Comparison of ENCODE assay signal across 8 cellular contexts in the genomic region with DNA sequence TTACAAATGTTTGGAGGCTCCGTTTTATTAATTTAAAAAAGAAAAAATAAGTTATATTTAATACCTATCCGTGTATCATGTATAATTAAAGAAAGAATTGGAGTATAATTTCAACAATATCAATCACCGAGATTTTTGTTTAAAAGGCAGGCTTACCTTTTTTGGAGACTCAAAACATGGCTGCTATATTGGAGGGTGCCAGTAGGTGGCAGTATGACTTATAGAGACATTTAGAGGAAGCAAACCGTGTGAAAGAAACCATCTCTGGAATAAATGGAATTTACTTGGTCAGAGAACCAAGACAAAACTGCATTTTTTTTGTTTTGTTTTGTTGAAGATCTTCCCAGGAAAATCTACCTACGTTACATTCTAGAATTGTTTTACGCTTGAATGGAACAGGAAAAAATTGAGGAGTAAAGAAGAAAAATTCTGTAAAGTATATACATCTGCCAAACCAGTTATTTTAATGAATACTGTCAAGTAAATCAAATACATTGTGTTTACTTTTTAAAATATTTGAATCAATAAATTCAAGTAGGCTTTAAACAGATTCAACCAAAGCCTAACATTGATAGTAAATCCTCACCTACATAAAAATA.
DNase-seq lines count a peak whose midpoint lies in the region; ATAC-seq and TF ChIP-seq lines count a peak whose summit lies in the region.

No MANE protein-coding gene starts in this region.

- no peak overlapping the region for H3K4me2 ChIP-seq in osteoblast (ENCODE audit: insufficient read depth, low read length)

- no peak overlapping the region for H3K4me3 ChIP-seq in epithelial cell of esophagus (ENCODE audit: low read length)
- H3K4me3 ChIP-seq in osteoblast (ENCODE audit: insufficient read depth, low read length), result no peak overlapping the region
- no peak overlapping the region for H3K4me3 ChIP-seq in vagina

- CTCF ChIA-PET in activated CD4-positive, alpha-beta memory T cell treated with anti-CD3 and anti-CD28 coated beads, Interleukin-2, amount 10 ng/mL, durations not matched to agents 7 days and 5 days (lab: Charles Lee), result interaction anchor here (1.0 kb wide), 1 partner anchor 10 kb away, joined by 3 read pairs; no protein-coding TSS in a partner anchor

- ATAC-seq in HG03039 (IDR thresholded peaks at IDR 0.05; ENCODE audit: unreplicated experiment), result no peak

- peak; percentile 25 for DNase-seq in NCI-H1436 (lab: John Stamatoyannopoulos, UW)
- DNase-seq in NCI-H1436 treated with DMSO at 0.1 percent for 48 hours (lab: John Stamatoyannopoulos, UW), result no peak
- peak; percentile 21 for DNase-seq in NCI-H1092 treated with DMSO at 0.1 percent for 48 hours (lab: John Stamatoyannopoulos, UW)
- DNase-seq in activated CD4-positive, alpha-beta memory T cell treated with anti-CD3 and anti-CD28 coated beads, Interleukin-2, amount 10 ng/mL, durations not matched to agents 7 days and 5 days, result peak; percentile 60
- DNase-seq in epithelial cell of esophagus (ENCODE audit: low read depth), result peak; percentile 42
- peak; percentile 42 for DNase-seq in osteoblast (ENCODE audit: insufficient read length, low spot score, missing footprints)
- no peak for DNase-seq in vagina (ENCODE audit: extremely low spot score in 2 of 2)

- H3K27ac Mint-ChIP-seq in activated CD4-positive, alpha-beta memory T cell treated with anti-CD3 and anti-CD28 coated beads, Interleukin-2, amount 10 ng/mL, durations not matched to agents 7 days and 5 days, result no peak overlapping the region

- no peak overlapping the region for H3K27ac ChIP-seq in osteoblast (ENCODE audit: low read depth, low read length)
- no peak overlapping the region for H3K27ac ChIP-seq in vagina

- no peaks in the 10 kb centered on the region for H3K4me1 ChIP-seq in osteoblast (ENCODE audit: insufficient read depth, low read length)
- no peaks in the 10 kb centered on the region for H3K4me1 ChIP-seq in vagina

- no peaks in the 10 kb centered on the region for H3K36me3 Mint-ChIP-seq in activated CD4-positive, alpha-beta memory T cell treated with anti-CD3 and anti-CD28 coated beads, Interleukin-2, amount 10 ng/mL, durations not matched to agents 7 days and 5 days (ENCODE audit: low read depth)

- H3K27me3 Mint-ChIP-seq in activated CD4-positive, alpha-beta memory T cell treated with anti-CD3 and anti-CD28 coated beads, Interleukin-2, amount 10 ng/mL, durations not matched to agents 7 days and 5 days, result no peaks in the 10 kb centered on the region

- H3K4me3 Mint-ChIP-seq in activated CD4-positive, alpha-beta memory T cell treated with anti-CD3 and anti-CD28 coated beads, Interleukin-2, amount 10 ng/mL, durations not matched to agents 7 days and 5 days, result no peak overlapping the region

- no peaks in the 10 kb centered on the region for H3K27me3 ChIP-seq in osteoblast (ENCODE audit: insufficient read depth, low read length)
- H3K27me3 ChIP-seq in vagina, result no peaks in the 10 kb centered on the region

- POLR2A ChIA-PET in activated CD4-positive, alpha-beta memory T cell treated with anti-CD3 and anti-CD28 coated beads, Interleukin-2, amount 10 ng/mL, durations not matched to agents 7 days and 5 days (lab: Charles Lee), result no interaction called here

- H3K9me3 ChIP-seq in osteoblast (ENCODE audit: low read depth, low read length) (no peaks in the 10 kb centered on the region), vagina (no peaks in the 10 kb centered on the region)

- intact Hi-C loops in vagina (cut with DNase I), result no loop called here

- H3K9me3 Mint-ChIP-seq in activated CD4-positive, alpha-beta memory T cell treated with anti-CD3 and anti-CD28 coated beads, Interleukin-2, amount 10 ng/mL, durations not matched to agents 7 days and 5 days, result no peaks in the 10 kb centered on the region

- TF ChIP-seq CTCF in epithelial cell of esophagus (IDR thresholded peaks at IDR 0.05; ENCODE audit: insufficient read depth, low read depth, low read length, missing control alignments), result peak; percentile 64
- TF ChIP-seq CTCF in osteoblast (IDR thresholded peaks at IDR 0.05; ENCODE audit: extremely low read depth, low read depth, low read length), result peak; percentile 84
- peak; percentile 32 to 45 (median 37) for TF ChIP-seq CTCF in vagina (IDR thresholded peaks at IDR 0.05)

- H2AFZ ChIP-seq in osteoblast (ENCODE audit: low read length), result no peak overlapping the region

- no peak for TF ChIP-seq POLR2A in vagina (IDR thresholded peaks at IDR 0.05)

- H3K36me3 ChIP-seq in osteoblast (ENCODE audit: insufficient read depth, low read length) (no peaks in the 10 kb centered on the region), vagina (no peaks in the 10 kb centered on the region)

- no peaks in the 10 kb centered on the region for H3K4me1 Mint-ChIP-seq in activated CD4-positive, alpha-beta memory T cell treated with anti-CD3 and anti-CD28 coated beads, Interleukin-2, amount 10 ng/mL, durations not matched to agents 7 days and 5 days

- H3K79me2 ChIP-seq in osteoblast (ENCODE audit: insufficient read depth, low read length), result no peaks in the 10 kb centered on the region

- H4K20me1 ChIP-seq in osteoblast (ENCODE audit: insufficient read depth, low read length), result no peaks in the 10 kb centered on the region

Comparison
In these comparisons a context has a peak if more than half of its experiments do, and no peak if none do; other contexts are left out.
1. DNase-seq: peak in NCI-H1436 (single experiment), NCI-H1092 treated with DMSO at 0.1 percent for 48 hours (single experiment), activated CD4-positive, alpha-beta memory T cell treated with anti-CD3 and anti-CD28 coated beads, Interleukin-2, amount 10 ng/mL, durations not matched to agents 7 days and 5 days (single experiment), epithelial cell of esophagus (single experiment) and osteoblast (single experiment); none in NCI-H1436 treated with DMSO at 0.1 percent for 48 hours (single experiment) and vagina (0 of 2).
2. Peak in every context shown above with its lines, with median percentiles within 50 percentile points of each other: CTCF ChIP-seq.